21 cellular contexts compared by ENCODE assay signal in the genomic region with DNA sequence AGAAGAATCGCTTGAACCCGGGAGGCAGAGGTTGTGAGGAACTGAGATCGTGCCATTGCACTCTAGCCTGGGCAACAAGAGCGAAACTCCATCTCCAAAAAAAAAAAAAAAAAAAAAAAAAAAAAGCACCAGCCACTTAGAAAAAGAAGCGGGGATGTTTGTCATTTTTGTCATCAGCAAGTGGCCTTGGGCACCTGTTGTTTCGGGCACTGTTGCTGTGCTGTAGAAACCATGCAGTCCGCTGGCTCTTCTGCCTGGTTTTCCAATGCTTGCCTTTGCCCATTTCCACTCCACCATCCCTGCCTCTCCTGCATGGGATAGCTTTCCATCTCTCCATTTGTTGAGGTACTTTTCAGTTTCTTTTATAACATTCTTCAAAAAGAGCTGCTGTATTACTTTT.
DNase-seq lines count a peak whose midpoint lies in the region; ATAC-seq, FAIRE-seq and TF ChIP-seq lines count a peak whose summit lies in the region.
"Had no signal": no experiment of that assay in that cellular context is flagged by ENCODE, and none has a peak within 500 bp of the region (broad histone marks: within the 10 kb centered on the region; RNA-seq: fewer than 3 reads in every experiment).

No MANE protein-coding gene starts in this region.

- TF ChIP-seq CTCF in GM23338 (conservative IDR thresholded peaks at IDR 0.05; ENCODE audit: low read depth in 2 of 2) (no peak), GM12878 (IDR thresholded peaks at IDR 0.05 in 2 of 3, conservative IDR thresholded peaks at IDR 0.05 in 1 of 3; ENCODE audit: control insufficient read depth in 2 of 3, extremely low read depth in 1 of 3, insufficient read depth in 1 of 3, low read depth in 3 of 3, low read length in 3 of 3) (no peak), glutamatergic neuron (IDR thresholded peaks at IDR 0.05; ENCODE audit: partially characterized antibody, unreplicated experiment) (no peak), WTC11 (IDR thresholded peaks at IDR 0.05) (no peak)

- peaks cover 5% of the 10 kb centered on the region for H3K27me3 Mint-ChIP-seq in GM23338 (ENCODE audit: insufficient read depth, low read depth, poor library complexity)
- peaks cover 4% of the 10 kb centered on the region for H3K27me3 Mint-ChIP-seq in glutamatergic neuron (ENCODE audit: unreplicated experiment)
- no peaks in the 10 kb centered on the region for H3K27me3 Mint-ChIP-seq in WTC11 (ENCODE audit: low read depth)
- H3K27me3 Mint-ChIP-seq: B cell; CD4-positive, alpha-beta T cell; CD8-positive, alpha-beta memory T cell had no signal

- H3K36me3 Mint-ChIP-seq in GM23338 (ENCODE audit: low read depth) (no peaks in the 10 kb centered on the region; the same call in 2 of the 3 replicates), glutamatergic neuron (ENCODE audit: unreplicated experiment) (no peaks in the 10 kb centered on the region), WTC11 (no peaks in the 10 kb centered on the region)

- H3K9me3 Mint-ChIP-seq in GM23338 = no peaks in the 10 kb centered on the region
- H3K9me3 Mint-ChIP-seq in glutamatergic neuron (ENCODE audit: unreplicated experiment) = peaks cover 6% of the 10 kb centered on the region
- H3K9me3 Mint-ChIP-seq in WTC11 = no peaks in the 10 kb centered on the region
- H3K9me3 Mint-ChIP-seq: CD4-positive, alpha-beta T cell; CD8-positive, alpha-beta memory T cell had no signal

- H3K9ac ChIP-seq in GM12878 (ENCODE audit: control insufficient read depth, insufficient read depth, low read length) = no peak overlapping the region
- H3K9ac ChIP-seq: BLaER1 had no signal

- TF ChIP-seq POLR2A in GM12878 (IDR thresholded peaks at IDR 0.05; ENCODE audit: low read depth, low read length) = 0 out of 2 replicates have a peak, but pooled peaks have one; percentile 23

- BruUV-seq in GM12878 (replicated peaks; lab: Mats Ljungman, UMichigan) = no TSS peak

- in situ Hi-C loops in GM12878 (cut with MboI) = no loop called here

- no peak for TF ChIP-seq RAD21 in GM12878 (IDR thresholded peaks at IDR 0.05; ENCODE audit: insufficient read depth, low read depth, low read length)

- H3K27ac ChIP-seq in GM23338 (ENCODE audit: low read depth) = no peak overlapping the region
- H3K27ac ChIP-seq in GM12878 (ENCODE audit: control insufficient read depth, insufficient read depth) = no peak overlapping the region
- H3K27ac ChIP-seq: 22Rv1, BLaER1, C4-2B had no signal

- H4K20me1 ChIP-seq in GM23338 (replicated peaks; ENCODE audit: insufficient read depth) (peaks cover 13% of the 10 kb centered on the region; the same call in 1 of the 2 replicates), GM12878 (ENCODE audit: control insufficient read depth, insufficient read depth) (no peaks in the 10 kb centered on the region)

- H3K4me2 ChIP-seq in GM23338 (no peak overlapping the region), GM12878 (ENCODE audit: control insufficient read depth, insufficient read depth) (no peak overlapping the region)
- H3K4me2 ChIP-seq: BLaER1 had no signal

- H3F3A ChIP-seq in GM23338 (replicated peaks; ENCODE audit: low read depth) = no peaks in the 10 kb centered on the region

- POLR2A ChIA-PET in GM12878 (lab: Charles Lee) = interaction anchor here (0.6 kb wide), 1 partner anchor 14 kb away, joined by 4 read pairs; no protein-coding TSS in a partner anchor
- POLR2A ChIA-PET in WTC11 (lab: Charles Lee) = no interaction called here

- WGBS in GM12878 (ENCODE audit: insufficient coverage, insufficient replicate concordance, low lambda C conversion rate, missing lambda C conversion rate) = 100% methylated on average over 4 of the region's 7 CpGs

- no peaks in the 10 kb centered on the region for H3K36me3 ChIP-seq in GM23338 (ENCODE audit: insufficient read depth)
- H3K36me3 ChIP-seq in GM12878 (ENCODE audit: control insufficient read depth in 2 of 2, insufficient read depth in 2 of 2, low read length in 1 of 2) = peaks cover 2% of the 10 kb centered on the region in 2 experiments; a peak in 2 of 4 replicates
- H3K36me3 ChIP-seq: HAP-1 had no signal

- no peaks in the 10 kb centered on the region for H3K9me2 ChIP-seq in GM23338 (ENCODE audit: insufficient read depth)

- intact Hi-C loops in GM12878 (cut with micrococcal nuclease; ENCODE audit: unreplicated experiment) = no loop called here

- H3K27me3 ChIP-seq in GM23338 (ENCODE audit: insufficient read depth) (no peaks in the 10 kb centered on the region), GM12878 (replicated peaks in 1 of 2; ENCODE audit: control insufficient read depth in 2 of 2, insufficient read depth in 2 of 2, low read length in 1 of 2) (no peaks in the 10 kb centered on the region)
- H3K27me3 ChIP-seq: BLaER1 had no signal

- H3K4me3 Mint-ChIP-seq in GM23338 = no peak overlapping the region
- no peak overlapping the region for H3K4me3 Mint-ChIP-seq in glutamatergic neuron (ENCODE audit: unreplicated experiment)
- H3K4me3 Mint-ChIP-seq in WTC11 = no peak overlapping the region
- H3K4me3 Mint-ChIP-seq: B cell; CD4-positive, alpha-beta T cell had no signal

- SMC1A ChIA-PET in GM12878 (lab: Charles Lee; ENCODE audit: uncharacterized antibody, unreplicated experiment) = interaction anchor here (0.6 to 2.7 kb wide), 5 partner anchors 9 to 104 kb away, joined by 3 to 8 read pairs (median 4); no protein-coding TSS in a partner anchor

- H3K4me1 Mint-ChIP-seq in GM23338 (peaks cover 22% of the 10 kb centered on the region), glutamatergic neuron (ENCODE audit: low read depth, unreplicated experiment) (peaks cover 10% of the 10 kb centered on the region), WTC11 (peaks cover 26% of the 10 kb centered on the region)

- no peak for FAIRE-seq in GM12878 (lab: Jason Lieb, UNC)
- FAIRE-seq: A204.1, D721Med, GM12892, H54 had no signal

- H3K4me3 ChIP-seq in GM23338 (no peak overlapping the region), GM12878 (no peak overlapping the region)
- H3K4me3 ChIP-seq: BLaER1, HAP-1 had no signal

- RAD21 ChIA-PET in GM12878 (lab: Charles Lee; ENCODE audit: unreplicated experiment) = no interaction called here

- DNase-seq in GM23338 (ENCODE audit: low spot score) (no peak), GM12878 (ENCODE audit: low read depth, low spot score) (no peak), myocyte (ENCODE audit: low read depth) (peak; percentile 48), glutamatergic neuron (no peak), WTC11 (ENCODE audit: low spot score) (no peak)
- DNase-seq: CD4-positive, alpha-beta T cell; CD8-positive, alpha-beta memory T cell; DMS53; DMS79 treated with DMSO at 0.1 percent for 48 hours; GF-D8; GOT3 had no signal

- H3K4me1 ChIP-seq in GM23338 (ENCODE audit: insufficient read depth) (peaks cover 5% of the 10 kb centered on the region; the same call in 1 of the 2 replicates), GM12878 (ENCODE audit: control insufficient read depth, insufficient read depth, low read length) (no peaks in the 10 kb centered on the region)

- H2AFZ ChIP-seq in GM23338 (no peak overlapping the region), GM12878 (ENCODE audit: control insufficient read depth, low read depth, low read length) (no peak overlapping the region)

- ATAC-seq in GM23338 (0 out of 3 replicates have a peak, but pooled peaks have one; percentile 22), GM12878 (no peak), GM21529 (IDR thresholded peaks at IDR 0.05; ENCODE audit: unreplicated experiment) (no peak), WTC11 (no peak)

- no peaks in the 10 kb centered on the region for H3K9me3 ChIP-seq in GM12878 (replicated peaks; ENCODE audit: control insufficient read depth, insufficient read depth, low read length)
- H3K9me3 ChIP-seq: BLaER1, HAP-1 had no signal

- peaks cover 87% of the 10 kb centered on the region for H3K79me2 ChIP-seq in GM23338 (replicated peaks; ENCODE audit: insufficient read depth)
- peaks cover 25% of the 10 kb centered on the region for H3K79me2 ChIP-seq in GM12878 (ENCODE audit: control insufficient read depth, insufficient read depth, low read length)

- TF ChIP-seq EP300 in GM12878 (IDR thresholded peaks at IDR 0.05; ENCODE audit: borderline replicate concordance in 1 of 2, control insufficient read depth in 1 of 2, low read depth in 2 of 2, low read length in 2 of 2) = no peak

- no peak overlapping the region for H3K27ac Mint-ChIP-seq in GM23338
- no peak overlapping the region for H3K27ac Mint-ChIP-seq in glutamatergic neuron (ENCODE audit: unreplicated experiment)
- H3K27ac Mint-ChIP-seq in WTC11 = no peak overlapping the region

- CTCF ChIA-PET in GM12878 (lab: Yijun Ruan, JAX) (no interaction called here), WTC11 (lab: Charles Lee) (no interaction called here)

TF ChIP-seq in GM23338, 12 proteins besides CTCF, POLR2A, EP300 and RAD21 (continues in another document):
- TF ChIP-seq ZNF114 (CRISPR knock-in tag; IDR thresholded peaks at IDR 0.05) = no peak
- no peak for TF ChIP-seq STAT1 (IDR thresholded peaks at IDR 0.05; ENCODE audit: unreplicated experiment)
- TF ChIP-seq EZH2phosphoT487 (IDR thresholded peaks at IDR 0.05; ENCODE audit: unreplicated experiment) = no peak
- TF ChIP-seq ZNF331 (CRISPR knock-in tag; IDR thresholded peaks at IDR 0.05; ENCODE audit: low read depth) = no peak

TF ChIP-seq in GM12878, 131 proteins besides CTCF, POLR2A, EP300 and RAD21:
- TF ChIP-seq, protein P1, sequence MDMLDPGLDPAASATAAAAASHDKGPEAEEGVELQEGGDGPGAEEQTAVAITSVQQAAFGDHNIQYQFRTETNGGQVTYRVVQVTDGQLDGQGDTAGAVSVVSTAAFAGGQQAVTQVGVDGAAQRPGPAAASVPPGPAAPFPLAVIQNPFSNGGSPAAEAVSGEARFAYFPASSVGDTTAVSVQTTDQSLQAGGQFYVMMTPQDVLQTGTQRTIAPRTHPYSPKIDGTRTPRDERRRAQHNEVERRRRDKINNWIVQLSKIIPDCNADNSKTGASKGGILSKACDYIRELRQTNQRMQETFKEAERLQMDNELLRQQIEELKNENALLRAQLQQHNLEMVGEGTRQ (IDR thresholded peaks at IDR 0.05; ENCODE audit: borderline replicate concordance, low read depth, low read length) = no peak
- no peak for TF ChIP-seq NFXL1 (IDR thresholded peaks at IDR 0.05; ENCODE audit: borderline replicate concordance)

TF ChIP-seq in WTC11, 78 proteins besides CTCF, POLR2A, EP300 and RAD21:
- TF ChIP-seq CBFB (CRISPR knock-in tag; IDR thresholded peaks at IDR 0.05; ENCODE audit: low read depth) = no peak
